Comparison of ENCODE assay signal across 8 cellular contexts in the genomic region with DNA sequence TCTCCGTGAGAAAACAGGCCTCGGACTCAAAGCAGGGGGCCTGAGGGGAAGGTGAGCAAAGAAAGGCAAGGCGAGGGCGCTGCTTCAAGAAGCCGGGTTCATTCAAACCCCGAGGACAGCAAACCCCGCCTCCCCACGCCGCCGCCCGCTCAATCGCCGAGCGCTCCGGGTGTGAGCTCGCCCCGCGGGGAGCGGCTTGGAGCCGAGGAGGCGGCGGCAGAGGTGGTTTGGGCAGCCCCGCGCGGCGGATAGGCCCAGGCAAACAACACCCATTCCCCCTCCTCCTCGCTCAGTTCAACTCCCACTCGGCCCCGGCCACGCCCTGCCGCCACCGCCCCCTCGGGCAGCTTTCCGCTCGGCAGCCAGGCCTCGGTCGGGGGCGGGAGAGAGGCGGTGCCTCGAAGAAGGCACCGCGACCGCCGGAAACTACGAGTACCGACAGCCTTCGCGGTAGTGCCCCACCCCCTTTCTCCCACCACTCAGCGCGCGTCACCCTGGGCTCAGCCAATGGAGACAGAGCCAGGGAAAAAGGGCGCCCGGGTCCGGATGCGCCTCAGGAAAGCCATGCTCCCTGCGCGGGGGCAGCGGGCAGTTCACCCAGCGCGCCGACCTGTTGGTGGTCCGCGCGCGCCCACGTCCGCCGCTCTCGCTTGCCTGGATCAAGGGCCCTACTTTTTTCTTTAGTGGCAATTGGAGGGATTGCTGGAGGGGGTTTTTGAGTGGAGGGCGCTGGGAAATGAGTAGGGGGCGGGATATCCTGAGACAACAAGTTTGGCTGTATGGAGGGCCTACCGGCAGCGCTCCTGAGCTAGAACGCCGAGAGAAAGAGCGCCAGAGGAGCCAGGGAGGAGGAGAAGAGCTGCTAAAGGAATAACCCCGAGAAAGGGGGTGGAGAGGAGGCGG. TPM values are rescaled to one million over a fixed set of nuclear protein-coding genes. Genes with fewer than 3 reads are reported as not detected.
DNase-seq lines count a peak whose midpoint lies in the region; ATAC-seq, FAIRE-seq and TF ChIP-seq lines count a peak whose summit lies in the region.

No MANE protein-coding gene starts in this region.

- peak overlapping the region; percentile 95 for H3K27ac ChIP-seq in cingulate gyrus (ENCODE audit: low read depth, low read length)

- peaks cover 22% of the 10 kb centered on the region for H3K36me3 Mint-ChIP-seq in activated CD4-positive, alpha-beta T cell treated with anti-CD3 and anti-CD28 coated beads for 36 hours (ENCODE audit: low read depth)

- peaks cover 4% of the 10 kb centered on the region for H3K4me1 ChIP-seq in BE2C

- H3K9me3 ChIP-seq in BE2C = no peaks in the 10 kb centered on the region

- H3K9me3 Mint-ChIP-seq in activated CD4-positive, alpha-beta T cell treated with anti-CD3 and anti-CD28 coated beads for 36 hours (ENCODE audit: low read depth) = no peaks in the 10 kb centered on the region

- DNase-seq in BE2C = peak; percentile 99
- DNase-seq in GM19239 (ENCODE audit: insufficient read length, low spot score) = peak; percentile 86
- peak; percentile 96 for DNase-seq in NCI-H510A treated with DMSO at 0.1 percent for 48 hours (lab: John Stamatoyannopoulos, UW)
- peak; percentile 99 for DNase-seq in activated CD4-positive, alpha-beta T cell treated with anti-CD3 and anti-CD28 coated beads for 36 hours
- peak; percentile 99 for DNase-seq in kidney tubule cell (ENCODE audit: low spot score)
- DNase-seq in stimulated activated CD4-positive, alpha-beta T cell treated with anti-CD3 and anti-CD28 coated beads, Interleukin-1b, Interleukin-23, amount 100 ng/mL, for 1 hour (ENCODE audit: low read depth in 2 of 2) = peak; percentile 97 to 98

- FAIRE-seq in GM19239 (lab: Jason Lieb, UNC) = peak; percentile 95

- peak; percentile 77 for ATAC-seq in HG03442 (IDR thresholded peaks at IDR 0.05; ENCODE audit: unreplicated experiment)
- ATAC-seq in activated CD4-positive, alpha-beta T cell treated with anti-CD3 and anti-CD28 coated beads for 36 hours = peak; percentile 80

- peak overlapping the region; percentile 99 for H3K4me3 Mint-ChIP-seq in activated CD4-positive, alpha-beta T cell treated with anti-CD3 and anti-CD28 coated beads for 36 hours

- H3K27me3 Mint-ChIP-seq in activated CD4-positive, alpha-beta T cell treated with anti-CD3 and anti-CD28 coated beads for 36 hours = no peaks in the 10 kb centered on the region

- no peak for TF ChIP-seq CTCF in BE2C (IDR thresholded peaks at IDR 0.05; ENCODE audit: low read depth, low read length)

- POLR2A ChIA-PET in activated CD4-positive, alpha-beta T cell treated with anti-CD3 and anti-CD28 coated beads for 36 hours (lab: Charles Lee) = interaction anchor here (0.8 to 2.2 kb wide), 9 partner anchors 19 to 518 kb away, joined by 3 to 14 read pairs (median 3); a partner anchor contains a TSS

- H3K36me3 ChIP-seq in BE2C = no peaks in the 10 kb centered on the region

- H3K4me1 Mint-ChIP-seq in activated CD4-positive, alpha-beta T cell treated with anti-CD3 and anti-CD28 coated beads for 36 hours = peaks cover 37% of the 10 kb centered on the region

- peak overlapping the region; percentile 100 for H3K27ac Mint-ChIP-seq in activated CD4-positive, alpha-beta T cell treated with anti-CD3 and anti-CD28 coated beads for 36 hours

- CTCF ChIA-PET in activated CD4-positive, alpha-beta T cell treated with anti-CD3 and anti-CD28 coated beads for 36 hours (lab: Charles Lee) = interaction anchor here (0.6 to 1.5 kb wide), 4 partner anchors 14 to 89 kb away, joined by 3 read pairs; no protein-coding TSS in a partner anchor

- intact Hi-C loops in activated CD4-positive, alpha-beta T cell treated with anti-CD3 and anti-CD28 coated beads for 36 hours (cut with DNase I, micrococcal nuclease) = loop anchor here (1.0 to 5.0 kb wide), 13 partner anchors 72 to 1755 kb away; a partner anchor contains a TSS

- H3K4me3 ChIP-seq in BE2C (ENCODE audit: low read depth, low read length) = peak overlapping the region; percentile 89

- H3K27me3 ChIP-seq in BE2C = no peaks in the 10 kb centered on the region

RNA-seq across cellular contexts. Expression of a gene that starts 0.7 kb away (rescaled TPM):
- 3.0 TPM for polyA plus RNA-seq in BE2C (2012; ENCODE audit: insufficient read depth, insufficient read length, low read depth)
- 10 to 100 TPM; 17.5 to 22.8 TPM for total RNA-seq in activated CD4-positive, alpha-beta T cell treated with anti-CD3 and anti-CD28 coated beads for 36 hours

Comparison
In these comparisons a context has a peak if more than half of its experiments do, and no peak if none do; other contexts are left out.
1. Peak in every context shown above with its lines: DNase-seq, ATAC-seq, H3K4me3 ChIP-seq and H3K27ac ChIP-seq.